Comparison of ENCODE assay signal across 14 cellular contexts in genomic region chr12:4251228-4251891, GRCh38. TPM values are rescaled to one million over a fixed set of nuclear protein-coding genes. Genes with fewer than 3 reads are reported as not detected.
DNase-seq lines count a peak whose midpoint lies in the region; ATAC-seq, FAIRE-seq and TF ChIP-seq lines count a peak whose summit lies in the region.
"Had no signal": no experiment of that assay in that cellular context is flagged by ENCODE, and none has a peak within 500 bp of the region (broad histone marks: within the 10 kb centered on the region; RNA-seq: fewer than 3 reads in every experiment).

No MANE protein-coding gene starts in this region.

- H3K9ac ChIP-seq in GM12878 (ENCODE audit: control insufficient read depth, insufficient read depth, low read length) = no peak overlapping the region

- H3K27ac Mint-ChIP-seq in activated CD4-positive, alpha-beta T cell treated with anti-CD3 and anti-CD28 coated beads, Interleukin-2, amount 10 ng/mL, durations not matched to agents 24 days and 14 days = peak overlapping the region; percentile 13

- no peak for TF ChIP-seq POLR2A in GM12878 (IDR thresholded peaks at IDR 0.05; ENCODE audit: low read depth, low read length)

- H3K27me3 Mint-ChIP-seq in activated CD4-positive, alpha-beta T cell treated with anti-CD3 and anti-CD28 coated beads, Interleukin-2, amount 10 ng/mL, durations not matched to agents 24 days and 14 days = peaks cover 9% of the 10 kb centered on the region

- CTCF ChIA-PET in GM12878 (lab: Yijun Ruan, JAX) = interaction anchor here (1.0 to 1.6 kb wide), 7 partner anchors 9 to 95 kb away, joined by 3 to 12 read pairs (median 6); no protein-coding TSS in a partner anchor

- WGBS in GM12878 (ENCODE audit: insufficient coverage, insufficient replicate concordance, low lambda C conversion rate, missing lambda C conversion rate) = 41% methylated on average over 6 of the region's 6 CpGs

- H3K36me3 Mint-ChIP-seq in activated CD4-positive, alpha-beta T cell treated with anti-CD3 and anti-CD28 coated beads, Interleukin-2, amount 10 ng/mL, durations not matched to agents 24 days and 14 days (ENCODE audit: low read depth) = no peaks in the 10 kb centered on the region
- H3K36me3 Mint-ChIP-seq: CD8-positive, alpha-beta memory T cell had no signal

- TF ChIP-seq CTCF in GM12878 (IDR thresholded peaks at IDR 0.05 in 2 of 3, conservative IDR thresholded peaks at IDR 0.05 in 1 of 3; ENCODE audit: control insufficient read depth in 2 of 3, extremely low read depth in 1 of 3, insufficient read depth in 1 of 3, low read depth in 3 of 3, low read length in 3 of 3) = peak in 1 of 3 experiments; percentile 19; a peak in 1 of 6 replicates
- TF ChIP-seq CTCF in right atrium auricular region (IDR thresholded peaks at IDR 0.05) = no peak
- no peak for TF ChIP-seq CTCF in omental fat pad (IDR thresholded peaks at IDR 0.05)

- no peak overlapping the region for H3K4me2 ChIP-seq in GM12878 (ENCODE audit: control insufficient read depth, insufficient read depth)

- DNase-seq in activated CD4-positive, alpha-beta T cell treated with anti-CD3 and anti-CD28 coated beads for 4 hours = peak; percentile 22 to 47
- DNase-seq in activated CD4-positive, alpha-beta T cell treated with anti-CD3 and anti-CD28 coated beads, Interleukin-2, amount 50 U/mL, for 1 hour = no peak
- DNase-seq in activated CD4-positive, alpha-beta T cell treated with anti-CD3 and anti-CD28 coated beads, Interleukin-2, amount 10 ng/mL, durations not matched to agents 24 days and 14 days = no peak
- no peak for DNase-seq in GM12878 (ENCODE audit: low read depth, low spot score)
- peak; percentile 54 for DNase-seq in stimulated activated CD4-positive, alpha-beta T cell treated with anti-CD3 and anti-CD28 coated beads, Interleukin-4, amount 100 ng/mL, for 24 hours
- DNase-seq in NCI-H2107 treated with DMSO at 0.1 percent for 48 hours (lab: John Stamatoyannopoulos, UW; ENCODE audit: unreplicated experiment) = no peak
- DNase-seq in right atrium auricular region (ENCODE audit: low spot score) = no peak
- DNase-seq in omental fat pad (ENCODE audit: low spot score) = no peak
- DNase-seq: left ventricle myocardium inferior, OCI-M1 had no signal

- FAIRE-seq in GM12878 (lab: Jason Lieb, UNC) = no peak
- FAIRE-seq: A204.1, TTC549 had no signal

- no peaks in the 10 kb centered on the region for H3K36me3 ChIP-seq in GM12878 (ENCODE audit: control insufficient read depth in 2 of 2, insufficient read depth in 2 of 2, low read length in 1 of 2)
- no peaks in the 10 kb centered on the region for H3K36me3 ChIP-seq in right atrium auricular region
- H3K36me3 ChIP-seq: left ventricle myocardium inferior, SJSA1 had no signal

- H3K9me3 ChIP-seq in GM12878 (replicated peaks; ENCODE audit: control insufficient read depth, insufficient read depth, low read length) (no peaks in the 10 kb centered on the region), right atrium auricular region (no peaks in the 10 kb centered on the region)
- H3K9me3 ChIP-seq: left ventricle myocardium inferior, SJSA1 had no signal

- in situ Hi-C loops in GM12878 (cut with MboI) = no loop called here

- no peaks in the 10 kb centered on the region for H3K79me2 ChIP-seq in GM12878 (ENCODE audit: control insufficient read depth, insufficient read depth, low read length)

- SMC1A ChIA-PET in GM12878 (lab: Charles Lee; ENCODE audit: uncharacterized antibody, unreplicated experiment) = interaction anchor here (0.7 to 2.0 kb wide), 13 partner anchors 9 to 108 kb away, joined by 3 to 8 read pairs (median 4); no protein-coding TSS in a partner anchor

- H3K9me3 Mint-ChIP-seq in activated CD4-positive, alpha-beta T cell treated with anti-CD3 and anti-CD28 coated beads, Interleukin-2, amount 10 ng/mL, durations not matched to agents 24 days and 14 days = no peaks in the 10 kb centered on the region
- H3K9me3 Mint-ChIP-seq: CD8-positive, alpha-beta memory T cell had no signal

- no peak overlapping the region for H3K4me3 Mint-ChIP-seq in activated CD4-positive, alpha-beta T cell treated with anti-CD3 and anti-CD28 coated beads, Interleukin-2, amount 10 ng/mL, durations not matched to agents 24 days and 14 days

- intact Hi-C loops in activated CD4-positive, alpha-beta T cell treated with anti-CD3 and anti-CD28 coated beads, Interleukin-2, amount 10 ng/mL, durations not matched to agents 24 days and 14 days (cut with micrococcal nuclease) = loop anchor here (2.0 kb wide), 1 partner anchor 17 kb away; no protein-coding TSS in a partner anchor
- intact Hi-C loops in GM12878 (cut with micrococcal nuclease; ENCODE audit: unreplicated experiment) = no loop called here

- RAD21 ChIA-PET in GM12878 (lab: Charles Lee; ENCODE audit: unreplicated experiment) = interaction anchor here (0.6 to 2.2 kb wide), 13 partner anchors 11 to 605 kb away, joined by 3 to 17 read pairs (median 4); no protein-coding TSS in a partner anchor

- H3K4me1 ChIP-seq in GM12878 (ENCODE audit: control insufficient read depth, insufficient read depth, low read length) (peaks cover 4% of the 10 kb centered on the region), right atrium auricular region (peaks cover 0 to 10% of the 10 kb centered on the region in 2 donors)
- H3K4me1 ChIP-seq: SJSA1 had no signal

- H4K20me1 ChIP-seq in GM12878 (ENCODE audit: control insufficient read depth, insufficient read depth) = no peaks in the 10 kb centered on the region

- no peak overlapping the region for H3K27ac ChIP-seq in GM12878 (ENCODE audit: control insufficient read depth, insufficient read depth)
- no peak overlapping the region for H3K27ac ChIP-seq in right atrium auricular region
- H3K27ac ChIP-seq: SJSA1 had no signal

- peaks cover 11% of the 10 kb centered on the region for H3K4me1 Mint-ChIP-seq in activated CD4-positive, alpha-beta T cell treated with anti-CD3 and anti-CD28 coated beads, Interleukin-2, amount 10 ng/mL, durations not matched to agents 24 days and 14 days

- POLR2A ChIA-PET in GM12878 (lab: Charles Lee) = interaction anchor here (0.6 to 1.6 kb wide), 8 partner anchors 13 to 107 kb away, joined by 3 to 5 read pairs (median 3); no protein-coding TSS in a partner anchor

- no peak overlapping the region for H3K4me3 ChIP-seq in GM12878
- no peak overlapping the region for H3K4me3 ChIP-seq in right atrium auricular region
- H3K4me3 ChIP-seq: left ventricle myocardium inferior, SJSA1 had no signal

- peak; percentile 23; the same call in 1 of the 2 replicates for TF ChIP-seq RAD21 in GM12878 (IDR thresholded peaks at IDR 0.05; ENCODE audit: insufficient read depth, low read depth, low read length)

- ATAC-seq in GM12878 (peak; percentile 70), omental fat pad (ENCODE audit: low FRiP score) (no peak)

- no peak for TF ChIP-seq EP300 in GM12878 (IDR thresholded peaks at IDR 0.05; ENCODE audit: borderline replicate concordance in 1 of 2, control insufficient read depth in 1 of 2, low read depth in 2 of 2, low read length in 2 of 2)

- H2AFZ ChIP-seq in GM12878 (ENCODE audit: control insufficient read depth, low read depth, low read length) = no peak overlapping the region

- no peaks in the 10 kb centered on the region; a peak in 1 of 4 replicates for H3K27me3 ChIP-seq in GM12878 (replicated peaks in 1 of 2; ENCODE audit: control insufficient read depth in 2 of 2, insufficient read depth in 2 of 2, low read length in 1 of 2)
- H3K27me3 ChIP-seq in right atrium auricular region = no peaks in the 10 kb centered on the region

- no TSS peak for BruUV-seq in GM12878 (replicated peaks; lab: Mats Ljungman, UMichigan)

TF ChIP-seq in GM12878, 131 proteins besides CTCF, POLR2A, EP300 and RAD21:
- 0 out of 2 replicates have a peak, but pooled peaks have one; percentile 32 for TF ChIP-seq NBN (IDR thresholded peaks at IDR 0.05)
- TF ChIP-seq SMC3 (IDR thresholded peaks at IDR 0.05; ENCODE audit: borderline replicate concordance, low read length) = peak; percentile 5; the same call in 1 of the 2 replicates
- TF ChIP-seq ZBTB33 (IDR thresholded peaks at IDR 0.05) = 0 out of 2 replicates have a peak, but pooled peaks have one; percentile 15
- TF ChIP-seq IKZF2 (IDR thresholded peaks at IDR 0.05) = no peak

RNA-seq across cellular contexts. Expression of gene CCND2, which starts 22.2 kb away (rescaled TPM):
- 607 and 615 TPM in 2 replicates for total RNA-seq in activated CD4-positive, alpha-beta T cell treated with anti-CD3 and anti-CD28 coated beads, Interleukin-2, amount 10 ng/mL, durations not matched to agents 24 days and 14 days
- 335 and 378 TPM in 2 replicates for total RNA-seq in GM12878 (2013; cell fraction: nucleolus; rRNA removed)
- total RNA-seq in GM12878 (2014; rRNA removed) (141 and 159 TPM in 2 replicates), GM12878 (2014; rRNA removed; fragmentation: Illumina TruSeq; extraction: Trizol) (162 and 163 TPM in 2 replicates), GM12878 (2021) (248 and 260 TPM in 2 replicates), right atrium auricular region (100 to 1,000 TPM; 151 to 165 TPM), omental fat pad (100 to 1,000 TPM in 2 of 4 donors, 10 to 100 TPM in 2; 73.3 to 116 (median 92.6) TPM)
- 36.8 TPM for polyA plus RNA-seq in GM12878 (2011; ENCODE audit: low read depth)
- polyA plus RNA-seq in GM12878 (2011; rRNA removed) (256 and 263 TPM in 2 replicates), GM12878 (2014; fragmentation: Illumina TruSeq; extraction: Trizol) (37.5 and 44.7 TPM in 2 replicates), GM12878 (2014; fragmentation: Nextera tagmentation; extraction: Ambion mirVana) (100 to 1,000 TPM in 1 of 2 experiments, 10 to 100 TPM in 1; 30.1 to 100 TPM), GM12878 (2014; rRNA removed) (73.6 and 78.9 TPM in 2 replicates), GM12878 (2016; fragmentation: Nextera tagmentation; extraction: Ambion mirVana) (100 to 1,000 TPM; 183 to 200 TPM)
- polyA plus RNA-seq in GM12878 (2011; cell fraction: cytosol; rRNA removed) = 171 and 198 TPM in 2 replicates
- polyA plus RNA-seq in GM12878 (2011; cell fraction: nucleus; rRNA removed) = 186 and 241 TPM in 2 replicates
- polyA plus RNA-seq in GM12878 (2012) = 55.9 and 67.6 TPM in 2 replicates
- polyA minus RNA-seq in GM12878 (2011; rRNA and poly(A)+ RNA removed) = 651 and 710 TPM in 2 replicates
- polyA minus RNA-seq in GM12878 (2011; cell fraction: cytosol; rRNA and poly(A)+ RNA removed) = 245 and 274 TPM in 2 replicates
- 123 and 187 TPM in 2 replicates for polyA minus RNA-seq in GM12878 (2011; cell fraction: nucleus; rRNA and poly(A)+ RNA removed)

Comparison
In these comparisons a context has a peak if more than half of its experiments do, and no peak if none do; other contexts are left out.
1. DNase-seq: peak in activated CD4-positive, alpha-beta T cell treated with anti-CD3 and anti-CD28 coated beads for 4 hours (2 of 2) and stimulated activated CD4-positive, alpha-beta T cell treated with anti-CD3 and anti-CD28 coated beads, Interleukin-4, amount 100 ng/mL, for 24 hours (single experiment); none in activated CD4-positive, alpha-beta T cell treated with anti-CD3 and anti-CD28 coated beads, Interleukin-2, amount 50 U/mL, for 1 hour (single experiment), activated CD4-positive, alpha-beta T cell treated with anti-CD3 and anti-CD28 coated beads, Interleukin-2, amount 10 ng/mL, durations not matched to agents 24 days and 14 days (single experiment), GM12878 (single experiment), NCI-H2107 treated with DMSO at 0.1 percent for 48 hours (single experiment), right atrium auricular region (single experiment) and omental fat pad (single experiment).